1 cellular context compared by ENCODE assay signal in genomic region chr2:209423562-209424541, GRCh38.
A peak's percentile ranks its signal among the peaks of the same experiment; 100 is the strongest.
TF ChIP-seq lines count a peak whose summit lies in the region.

TSS of gene MAP2 (plus strand) at chr2:209424047. CDS start at chr2:209653171, 229,124 bp downstream.

TF ChIP-seq in HepG2, 621 proteins besides CTCF, POLR2A, EP300 and RAD21 (continued from another document):
- TF ChIP-seq ZNF142 (CRISPR knock-in tag; IDR thresholded peaks at IDR 0.05) (no peak), ZBTB10 (CRISPR knock-in tag; IDR thresholded peaks at IDR 0.05; ENCODE audit: borderline replicate concordance) (no peak), ZFP62 (CRISPR knock-in tag; IDR thresholded peaks at IDR 0.05) (no peak), ZNF589 (CRISPR knock-in tag; conservative IDR thresholded peaks at IDR 0.05) (no peak), ATF7-NPFF (CRISPR knock-in tag; IDR thresholded peaks at IDR 0.05; ENCODE audit: low read depth) (no peak; the same call in 1 of the 2 replicates), SNAPC2 (CRISPR knock-in tag; IDR thresholded peaks at IDR 0.05) (no peak), NR2F1 (CRISPR knock-in tag; IDR thresholded peaks at IDR 0.05) (no peak), STAT5B (CRISPR knock-in tag; IDR thresholded peaks at IDR 0.05) (no peak), ZFP91 (CRISPR knock-in tag; IDR thresholded peaks at IDR 0.05; ENCODE audit: borderline replicate concordance) (peak; percentile 61; the same call in 1 of the 2 replicates), DZIP1 (CRISPR knock-in tag; IDR thresholded peaks at IDR 0.05) (no peak), ZNF839 (CRISPR knock-in tag; IDR thresholded peaks at IDR 0.05; ENCODE audit: borderline replicate concordance) (no peak), ZNF780A (CRISPR knock-in tag; IDR thresholded peaks at IDR 0.05) (no peak), ELF4 (CRISPR knock-in tag; IDR thresholded peaks at IDR 0.05; ENCODE audit: borderline replicate concordance) (no peak), RBM22 (optimal IDR thresholded peaks at IDR 0.05; ENCODE audit: low read length) (no peak), CHCHD3 (CRISPR knock-in tag; IDR thresholded peaks at IDR 0.05) (no peak), ATF6 (CRISPR knock-in tag; conservative IDR thresholded peaks at IDR 0.05) (no peak), TOPORS (CRISPR knock-in tag; IDR thresholded peaks at IDR 0.05) (no peak), MIER2 (CRISPR knock-in tag; IDR thresholded peaks at IDR 0.05) (no peak), HMGXB3 (CRISPR knock-in tag; IDR thresholded peaks at IDR 0.05; ENCODE audit: borderline replicate concordance) (no peak), SOX13 (IDR thresholded peaks at IDR 0.05) (no peak), SOX13 (CRISPR knock-in tag; conservative IDR thresholded peaks at IDR 0.05 in 1 of 2, IDR thresholded peaks at IDR 0.05 in 1 of 2) (no peak), PLSCR1 (CRISPR knock-in tag; IDR thresholded peaks at IDR 0.05; ENCODE audit: borderline replicate concordance) (no peak)
